ENCODE assay signal across 8 cellular contexts in genomic region chr20:59222982-59223610, GRCh38. TPM values are rescaled to one million over a fixed set of nuclear protein-coding genes. Genes with fewer than 3 reads are reported as not detected.
DNase-seq lines count a peak whose midpoint lies in the region; ATAC-seq and TF ChIP-seq lines count a peak whose summit lies in the region.

No MANE protein-coding gene starts in this region.

- H3K27ac ChIP-seq in mesenchymal stem cell (ENCODE audit: low read length, poor library complexity, severe bottlenecking) (no peak overlapping the region), upper lobe of right lung (no peak overlapping the region)

- no peak overlapping the region for H3K27ac Mint-ChIP-seq in activated naive CD4-positive, alpha-beta T cell treated with anti-CD3 and anti-CD28 coated beads, Interleukin-2, amount 10 ng/mL, durations not matched to agents 7 days and 5 days

- H3K4ac ChIP-seq in mesenchymal stem cell (ENCODE audit: low read depth in 1 of 2, low read length in 2 of 2), result no peak overlapping the region

- no peak overlapping the region for H3K18ac ChIP-seq in mesenchymal stem cell (ENCODE audit: low read depth in 1 of 2, low read length in 2 of 2)

- CTCF ChIA-PET in activated naive CD4-positive, alpha-beta T cell treated with anti-CD3 and anti-CD28 coated beads, Interleukin-2, amount 10 ng/mL, durations not matched to agents 7 days and 5 days (lab: Charles Lee), result interaction anchor here (1.1 to 4.3 kb wide), 8 partner anchors 11 to 359 kb away, joined by 3 to 30 read pairs (median 6); no protein-coding TSS in a partner anchor

- H3K27me3 ChIP-seq in mesenchymal stem cell (ENCODE audit: control insufficient read depth in 1 of 2, insufficient read depth in 1 of 2, low read length in 2 of 2) (peaks cover 51 to 63% of the 10 kb centered on the region in 2 experiments), upper lobe of right lung (peaks cover 35% of the 10 kb centered on the region)

- no peak overlapping the region for H4K91ac ChIP-seq in mesenchymal stem cell (ENCODE audit: low read length)

- no peak overlapping the region for H2BK12ac ChIP-seq in mesenchymal stem cell (ENCODE audit: low read length in 2 of 2)

- H3K36me3 ChIP-seq in mesenchymal stem cell (ENCODE audit: control insufficient read depth in 1 of 2, insufficient read depth in 2 of 2, low read depth in 1 of 2, low read length in 2 of 2), result no peaks in the 10 kb centered on the region
- H3K36me3 ChIP-seq in upper lobe of right lung, result no peaks in the 10 kb centered on the region

- H3K9ac ChIP-seq in mesenchymal stem cell (ENCODE audit: low read length), result peak overlapping the region; percentile 56

- H3K79me1 ChIP-seq in mesenchymal stem cell (replicated peaks; ENCODE audit: low read length, poor library complexity, severe bottlenecking), result no peaks in the 10 kb centered on the region

- H3K4me2 ChIP-seq in mesenchymal stem cell (ENCODE audit: low read length, poor library complexity, severe bottlenecking), result no peak overlapping the region

- intact Hi-C loops in upper lobe of right lung (cut with DNase I), result loop anchor here (5.0 kb wide), 1 partner anchor 136 kb away; no protein-coding TSS in a partner anchor

- H2BK120ac ChIP-seq in mesenchymal stem cell (ENCODE audit: low read depth, low read length), result no peak overlapping the region

- no peaks in the 10 kb centered on the region for H3K9me3 ChIP-seq in mesenchymal stem cell (ENCODE audit: control insufficient read depth, low read length)
- H3K9me3 ChIP-seq in upper lobe of right lung, result no peaks in the 10 kb centered on the region

- 49% methylated on average over 21 of the region's 26 CpGs for WGBS in mesenchymal stem cell

- no peak overlapping the region for H2BK15ac ChIP-seq in mesenchymal stem cell (ENCODE audit: low read depth, poor library complexity, severe bottlenecking)

- H3K4me3 ChIP-seq in mesenchymal stem cell (ENCODE audit: insufficient read depth in 1 of 2, low read depth in 1 of 2, low read length in 2 of 2), result peak overlapping the region in 1 of 2 experiments; percentile 72
- peak overlapping the region; percentile 58 for H3K4me3 ChIP-seq in upper lobe of right lung

- H3K27me3 Mint-ChIP-seq in activated naive CD4-positive, alpha-beta T cell treated with anti-CD3 and anti-CD28 coated beads, Interleukin-2, amount 10 ng/mL, durations not matched to agents 7 days and 5 days, result peaks cover 4% of the 10 kb centered on the region

- H3K4me3 Mint-ChIP-seq in activated naive CD4-positive, alpha-beta T cell treated with anti-CD3 and anti-CD28 coated beads, Interleukin-2, amount 10 ng/mL, durations not matched to agents 7 days and 5 days, result peak overlapping the region; percentile 69

- peaks cover 20% of the 10 kb centered on the region for H3K4me1 Mint-ChIP-seq in activated naive CD4-positive, alpha-beta T cell treated with anti-CD3 and anti-CD28 coated beads, Interleukin-2, amount 10 ng/mL, durations not matched to agents 7 days and 5 days

- ATAC-seq in upper lobe of right lung (no peak), HG03571 (IDR thresholded peaks at IDR 0.05; ENCODE audit: unreplicated experiment) (no peak)

- TF ChIP-seq CTCF in upper lobe of right lung (IDR thresholded peaks at IDR 0.05), result no peak

- H2BK5ac ChIP-seq in mesenchymal stem cell (ENCODE audit: low read depth, low read length, poor library complexity, severe bottlenecking), result no peak overlapping the region

- no peak overlapping the region for H4K8ac ChIP-seq in mesenchymal stem cell (ENCODE audit: low read length)

- H3K23ac ChIP-seq in mesenchymal stem cell (ENCODE audit: low read length in 2 of 2), result no peak overlapping the region

- H3K4me1 ChIP-seq in mesenchymal stem cell (ENCODE audit: control insufficient read depth, insufficient read depth, low read depth, low read length) (peaks cover 7% of the 10 kb centered on the region), upper lobe of right lung (peaks cover 18% of the 10 kb centered on the region)

- H3K14ac ChIP-seq in mesenchymal stem cell (ENCODE audit: low read length in 2 of 2), result no peak overlapping the region

- H3K9me3 Mint-ChIP-seq in activated naive CD4-positive, alpha-beta T cell treated with anti-CD3 and anti-CD28 coated beads, Interleukin-2, amount 10 ng/mL, durations not matched to agents 7 days and 5 days, result no peaks in the 10 kb centered on the region

- no peak for DNase-seq in activated naive CD4-positive, alpha-beta T cell treated with anti-CD3 and anti-CD28 coated beads, Interleukin-2, amount 10 ng/mL, durations not matched to agents 7 days and 5 days
- DNase-seq in activated naive CD4-positive, alpha-beta T cell (lab: John Stamatoyannopoulos, UW), result no peak
- peak; percentile 12 for DNase-seq in astrocyte of the hippocampus (ENCODE audit: low read depth, low spot score)
- DNase-seq in mesenchymal stem cell, result no peak
- DNase-seq in upper lobe of right lung, result no peak
- DNase-seq in retina, result no peak
- no peak for DNase-seq in OCI-M1 (lab: John Stamatoyannopoulos, UW)

- no peak overlapping the region for H2AK5ac ChIP-seq in mesenchymal stem cell (ENCODE audit: low read length, severe bottlenecking)

- peaks cover 26% of the 10 kb centered on the region for H3K36me3 Mint-ChIP-seq in activated naive CD4-positive, alpha-beta T cell treated with anti-CD3 and anti-CD28 coated beads, Interleukin-2, amount 10 ng/mL, durations not matched to agents 7 days and 5 days

- no peak overlapping the region for H2AFZ ChIP-seq in mesenchymal stem cell (ENCODE audit: low read depth, low read length)

RNA-seq across cellular contexts. Expression of gene ZNF831, which starts 59.5 kb away (rescaled TPM):
- polyA plus RNA-seq in mesenchymal stem cell (2013, experiment 1 of 2), result not detected
- polyA plus RNA-seq in mesenchymal stem cell (2013, experiment 2 of 2), result not detected
- 1.0 TPM for total RNA-seq in upper lobe of right lung
